In genomic region chr11:5753943-5754342, GRCh38 we compare ENCODE assay signal across 30 cellular contexts. TPM values are rescaled to one million over a fixed set of nuclear protein-coding genes. Genes with fewer than 3 reads are reported as not detected.
"Had no signal": no experiment of that assay in that cellular context is flagged by ENCODE, and none has a peak within 500 bp of the region (broad histone marks: within the 10 kb centered on the region; RNA-seq: fewer than 3 reads in every experiment).

OR52N4 (plus strand) TSS chr11:5754243; CDS start chr11:5754741, 498 bp downstream.

- H3K4me1 ChIP-seq: colonic mucosa, esophagus muscularis mucosa, esophagus squamous epithelium, foreskin keratinocyte, gastrocnemius medialis, gastroesophageal sphincter, heart left ventricle, heart right ventricle had no signal

- FAIRE-seq: endometrium, endothelial cell of umbilical vein had no signal

- H3K27ac ChIP-seq: colonic mucosa, coronary artery, dorsolateral prefrontal cortex, epithelial cell of prostate, esophagus muscularis mucosa, esophagus squamous epithelium, foreskin keratinocyte, gastrocnemius medialis, gastroesophageal sphincter, heart left ventricle, heart right ventricle had no signal

- DNase-seq: colonic mucosa; cortex of kidney; dermis blood vessel endothelial cell; dorsolateral prefrontal cortex; effector CD4-positive, alpha-beta T cell; effector CD8-positive, alpha-beta T cell; effector memory CD4-positive, alpha-beta T cell; effector memory CD8-positive, alpha-beta T cell; endodermal cell; erythroblast; esophagus squamous epithelium; foreskin fibroblast; foreskin keratinocyte; foreskin melanocyte; gastrocnemius medialis; glutamatergic neuron; head of caudate nucleus; heart left ventricle; heart right ventricle had no signal

- H3K36me3 ChIP-seq: colonic mucosa, esophagus muscularis mucosa, esophagus squamous epithelium, gastrocnemius medialis, gastroesophageal sphincter, heart left ventricle, heart right ventricle had no signal

- H3K9me3 ChIP-seq: colonic mucosa, esophagus muscularis mucosa, esophagus squamous epithelium, gastrocnemius medialis, gastroesophageal sphincter, heart left ventricle, heart right ventricle had no signal

- H3K4me3 ChIP-seq: colonic mucosa, coronary artery, dorsolateral prefrontal cortex, esophagus muscularis mucosa, esophagus squamous epithelium, gastrocnemius medialis, gastroesophageal sphincter, heart left ventricle, heart right ventricle had no signal

RNA-seq across cellular contexts. Expression of gene OR52N4, which starts in this region (rescaled TPM):
- total RNA-seq: colonic mucosa, dermis microvascular lymphatic vessel endothelial cell, endodermal cell, endothelial cell of umbilical vein, epithelial cell of proximal tubule, esophagus mucosa, esophagus muscularis mucosa, esophagus squamous epithelium, fibroblast of villous mesenchyme, foreskin keratinocyte, gastrocnemius medialis, glomerular endothelial cell had no signal
- polyA plus RNA-seq: foreskin keratinocyte, heart left ventricle, heart right ventricle had no signal
